28 cellular contexts compared by ENCODE assay signal in the genomic region with DNA sequence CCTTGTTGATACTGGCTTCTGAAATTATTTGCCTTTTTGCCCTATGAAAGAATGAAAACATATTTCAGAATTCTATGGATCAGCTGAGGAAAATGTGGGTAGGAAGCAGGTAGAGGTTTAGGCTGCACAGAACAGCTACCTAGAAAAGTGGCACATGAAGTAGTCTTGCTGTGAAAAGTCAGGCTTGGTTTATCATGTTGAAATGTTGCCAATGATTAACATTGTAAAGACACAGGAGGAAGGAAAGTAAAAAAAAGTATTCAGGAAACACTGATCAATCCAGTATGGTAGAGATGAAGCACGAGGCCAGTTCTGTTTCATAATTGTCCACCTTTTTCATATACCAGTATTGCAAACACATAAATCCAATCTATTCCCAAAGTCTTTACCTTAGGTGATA. TPM values are rescaled to one million over a fixed set of nuclear protein-coding genes. Genes with fewer than 3 reads are reported as not detected.
"Had no signal": no experiment of that assay in that cellular context is flagged by ENCODE, and none has a peak within 500 bp of the region (broad histone marks: within the 10 kb centered on the region; RNA-seq: fewer than 3 reads in every experiment).

No MANE protein-coding gene starts in this region.

- H3K27me3 ChIP-seq: SJSA1 had no signal

- H3K27me3 Mint-ChIP-seq: activated naive CD4-positive, alpha-beta T cell treated with anti-CD3 and anti-CD28 coated beads, Interleukin-2, amount 50 U/mL, for 24 hours; activated T-cell treated with anti-CD3 and anti-CD28 coated beads, Interleukin-2, amount 50 U/mL, for 24 hours had no signal

- H3K36me3 ChIP-seq: SJSA1 had no signal

- H3K9me3 ChIP-seq: SJSA1 had no signal

- H3K4me1 Mint-ChIP-seq: activated naive CD4-positive, alpha-beta T cell treated with anti-CD3 and anti-CD28 coated beads, Interleukin-2, amount 50 U/mL, for 24 hours had no signal

- DNase-seq: activated CD4-positive, alpha-beta T cell treated with anti-CD3 and anti-CD28 coated beads for 48 hours; activated CD4-positive, alpha-beta T cell treated with anti-CD3 and anti-CD28 coated beads, Interleukin-2, amount 50 U/mL, for 4 hours; activated CD4-positive, CD25-positive, alpha-beta regulatory T cell treated with anti-CD3 and anti-CD28 coated beads, Interleukin-2, amount 50 U/mL, for 72 hours; activated CD8-positive, alpha-beta T cell treated with anti-CD3 and anti-CD28 coated beads, Interleukin-2, amount 10 ng/mL, durations not matched to agents 7 days and 5 days; activated effector memory CD4-positive, alpha-beta T cell treated with Interleukin-2 at 50 U/mL for 16 hours; activated naive CD4-positive, alpha-beta T cell; activated T-cell treated with anti-CD3 and anti-CD28 coated beads, Interleukin-2, amount 50 U/mL, for 24 hours; aorta; central memory CD4-positive, alpha-beta T cell; Karpas-422; MM.1S; NCI-H1105; NCI-H1436; NCI-H1694 treated with DMSO at 0.1 percent for 48 hours; NCI-H2081 treated with DMSO at 0.1 percent for 48 hours; NCI-H2227 treated with DMSO at 0.1 percent for 48 hours; NCI-H446 treated with DMSO at 0.1 percent for 48 hours; NCI-H524 treated with DMSO at 0.1 percent for 48 hours; NCI-H82; SHP77; SW 1271 had no signal

- H3K4me3 ChIP-seq: SJSA1 had no signal

- H3K27ac Mint-ChIP-seq: activated CD8-positive, alpha-beta T cell treated with anti-CD3 and anti-CD28 coated beads, Interleukin-2, amount 10 ng/mL, durations not matched to agents 7 days and 5 days; activated naive CD4-positive, alpha-beta T cell treated with anti-CD3 and anti-CD28 coated beads, Interleukin-2, amount 50 U/mL, for 24 hours; activated T-cell treated with anti-CD3 and anti-CD28 coated beads, Interleukin-2, amount 50 U/mL, for 24 hours; activated T-helper 1 cell treated with anti-CD3 and anti-CD28 coated beads, Interleukin-12 subunit alpha, Interleukin-12 subunit beta, Interleukin-2, Interleukin-4 antibody, amounts not matched to agents 30 ng/mL and 10 ng/mL and 1 ng/mL, durations not matched to agents 14 hours and 24 hours and 36 hours; T-helper 1 cell treated with Interleukin-12 subunit alpha and Interleukin-12 subunit beta and Interleukin-4 antibody, amounts not matched to agents 30 μg/mL and 1 μg/mL, for 36 hours had no signal

- H3K9me3 Mint-ChIP-seq: activated naive CD4-positive, alpha-beta T cell treated with anti-CD3 and anti-CD28 coated beads, Interleukin-2, amount 50 U/mL, for 24 hours; activated T-cell treated with anti-CD3 and anti-CD28 coated beads, Interleukin-2, amount 50 U/mL, for 24 hours; activated T-helper 1 cell treated with anti-CD3 and anti-CD28 coated beads, Interleukin-12 subunit alpha, Interleukin-12 subunit beta, Interleukin-2, Interleukin-4 antibody, amounts not matched to agents 30 ng/mL and 10 ng/mL and 1 ng/mL, durations not matched to agents 14 hours and 24 hours and 36 hours; T-helper 1 cell treated with Interleukin-12 subunit alpha and Interleukin-12 subunit beta and Interleukin-4 antibody, amounts not matched to agents 30 μg/mL and 1 μg/mL, for 36 hours had no signal

- H3K27ac ChIP-seq: SJSA1 had no signal

- ATAC-seq: activated CD8-positive, alpha-beta T cell treated with anti-CD3 and anti-CD28 coated beads, Interleukin-2, amount 10 ng/mL, durations not matched to agents 7 days and 5 days; SK-N-SH treated with all-trans-retinoic acid at 6 μM for 48 hours had no signal

- FAIRE-seq: bronchial epithelial cell, RCC 7860 had no signal

- H3K36me3 Mint-ChIP-seq: activated naive CD4-positive, alpha-beta T cell treated with anti-CD3 and anti-CD28 coated beads, Interleukin-2, amount 50 U/mL, for 24 hours had no signal

- H3K4me1 ChIP-seq: SJSA1 had no signal

- H3K4me3 Mint-ChIP-seq: activated CD8-positive, alpha-beta T cell treated with anti-CD3 and anti-CD28 coated beads, Interleukin-2, amount 10 ng/mL, durations not matched to agents 7 days and 5 days; activated naive CD4-positive, alpha-beta T cell treated with anti-CD3 and anti-CD28 coated beads, Interleukin-2, amount 50 U/mL, for 24 hours; activated T-cell treated with anti-CD3 and anti-CD28 coated beads, Interleukin-2, amount 50 U/mL, for 24 hours; activated T-helper 1 cell treated with anti-CD3 and anti-CD28 coated beads, Interleukin-12 subunit alpha, Interleukin-12 subunit beta, Interleukin-2, Interleukin-4 antibody, amounts not matched to agents 30 ng/mL and 10 ng/mL and 1 ng/mL, durations not matched to agents 14 hours and 24 hours and 36 hours; T-helper 1 cell treated with Interleukin-12 subunit alpha and Interleukin-12 subunit beta and Interleukin-4 antibody, amounts not matched to agents 30 μg/mL and 1 μg/mL, for 36 hours had no signal

RNA-seq across cellular contexts. Expression of a gene that starts 29.9 kb away (rescaled TPM):
- total RNA-seq: activated T-helper 1 cell treated with anti-CD3 and anti-CD28 coated beads, Interleukin-12 subunit alpha, Interleukin-12 subunit beta, Interleukin-2, Interleukin-4 antibody, amounts not matched to agents 30 ng/mL and 10 ng/mL and 1 ng/mL, durations not matched to agents 14 hours and 24 hours and 36 hours; SJSA1 had no signal

RNA-seq across cellular contexts. Expression of a gene that starts 51.1 kb away (rescaled TPM):
- total RNA-seq: activated CD8-positive, alpha-beta T cell treated with anti-CD3 and anti-CD28 coated beads, Interleukin-2, amount 10 ng/mL, durations not matched to agents 7 days and 5 days; activated T-helper 1 cell treated with anti-CD3 and anti-CD28 coated beads, Interleukin-12 subunit alpha, Interleukin-12 subunit beta, Interleukin-2, Interleukin-4 antibody, amounts not matched to agents 30 ng/mL and 10 ng/mL and 1 ng/mL, durations not matched to agents 14 hours and 24 hours and 36 hours; SJSA1 had no signal
